ENCODE assay signal across 9 cellular contexts in the genomic region with DNA sequence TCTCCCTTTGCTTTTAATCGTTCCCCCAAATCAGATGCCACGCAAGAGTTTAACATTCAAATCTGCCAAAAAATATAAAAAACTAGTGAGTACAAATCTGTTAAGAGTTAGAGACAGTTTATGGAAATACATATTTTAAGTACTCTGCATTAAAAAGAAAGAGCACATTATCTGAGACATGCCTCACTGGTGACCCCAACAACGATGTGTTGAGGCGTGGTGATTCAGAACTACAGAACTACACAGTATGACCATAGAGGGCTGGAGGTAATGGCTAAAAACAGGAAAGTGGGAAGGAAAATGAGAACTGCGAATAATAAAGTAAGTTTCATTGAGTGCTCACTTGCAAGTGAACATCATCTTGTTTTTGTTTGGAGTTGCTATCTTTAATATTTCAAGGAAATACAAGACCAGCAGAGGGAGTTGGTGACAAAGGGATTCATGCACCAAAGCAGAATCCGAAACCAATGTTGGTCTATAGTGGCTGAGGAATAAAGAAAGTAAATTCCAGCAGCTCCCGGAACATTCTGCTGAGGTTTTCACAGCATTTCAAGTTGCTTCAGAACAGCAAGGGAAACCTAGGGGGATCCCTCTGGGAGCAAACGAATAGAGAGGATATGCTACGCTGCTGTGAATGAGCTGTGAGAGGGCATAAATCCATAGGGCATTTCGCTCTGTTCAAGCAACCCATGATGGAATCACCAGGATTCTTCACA.
DNase-seq lines count a peak whose midpoint lies in the region; ATAC-seq and TF ChIP-seq lines count a peak whose summit lies in the region.
"Had no signal": no experiment of that assay in that cellular context is flagged by ENCODE, and none has a peak within 500 bp of the region (broad histone marks: within the 10 kb centered on the region; RNA-seq: fewer than 3 reads in every experiment).

No MANE protein-coding gene starts in this region.

- ATAC-seq in HG03159 (IDR thresholded peaks at IDR 0.05; ENCODE audit: unreplicated experiment) (no peak), GM19395 (IDR thresholded peaks at IDR 0.05; ENCODE audit: unreplicated experiment) (no peak)

- H3K9me3 ChIP-seq in esophagus muscularis mucosa: no peaks in the 10 kb centered on the region
- no peaks in the 10 kb centered on the region for H3K9me3 ChIP-seq in effector memory CD4-positive, alpha-beta T cell (ENCODE audit: control insufficient read depth, low read length)

- H3K9me3 Mint-ChIP-seq in progenitor cell of endocrine pancreas (ENCODE audit: low read depth): no peaks in the 10 kb centered on the region
- no peaks in the 10 kb centered on the region for H3K9me3 Mint-ChIP-seq in activated naive CD4-positive, alpha-beta T cell treated with anti-CD3 and anti-CD28 coated beads for 36 hours
- H3K9me3 Mint-ChIP-seq: T-helper 1 cell treated with Interleukin-12 subunit alpha and Interleukin-12 subunit beta and Interleukin-4 antibody, amounts not matched to agents 30 μg/mL and 1 μg/mL, for 36 hours had no signal

- DNase-seq in DMS114 treated with DMSO at 0.1 percent for 48 hours (lab: John Stamatoyannopoulos, UW; ENCODE audit: unreplicated experiment) (peak; percentile 62), NCI-H460 (ENCODE audit: extremely low read depth, low read depth) (peak; percentile 23), esophagus muscularis mucosa (ENCODE audit: extremely low spot score) (no peak), progenitor cell of endocrine pancreas (ENCODE audit: low spot score, unreplicated experiment) (no peak)
- no peak for DNase-seq in activated naive CD4-positive, alpha-beta T cell treated with anti-CD3 and anti-CD28 coated beads for 36 hours
- DNase-seq in effector memory CD4-positive, alpha-beta T cell: no peak

- H3K4me3 ChIP-seq in esophagus muscularis mucosa: peak overlapping the region; percentile 13 to 40 (median 23)
- no peak overlapping the region for H3K4me3 ChIP-seq in effector memory CD4-positive, alpha-beta T cell (ENCODE audit: insufficient read depth, low read depth, low read length, poor library complexity, severe bottlenecking)

- H3K36me3 ChIP-seq in esophagus muscularis mucosa: no peaks in the 10 kb centered on the region
- no peaks in the 10 kb centered on the region for H3K36me3 ChIP-seq in effector memory CD4-positive, alpha-beta T cell (ENCODE audit: control insufficient read depth, insufficient read depth, low read length)

- H3K27me3 Mint-ChIP-seq in progenitor cell of endocrine pancreas: peaks cover 26% of the 10 kb centered on the region
- H3K27me3 Mint-ChIP-seq in activated naive CD4-positive, alpha-beta T cell treated with anti-CD3 and anti-CD28 coated beads for 36 hours (ENCODE audit: low read depth): peaks cover 4% of the 10 kb centered on the region

- TF ChIP-seq CTCF in esophagus muscularis mucosa (IDR thresholded peaks at IDR 0.05) (peak; percentile 31 to 47 (median 44)), progenitor cell of endocrine pancreas (IDR thresholded peaks at IDR 0.05; ENCODE audit: unreplicated experiment) (peak; percentile 40)

- TF ChIP-seq EP300 in esophagus muscularis mucosa (IDR thresholded peaks at IDR 0.05): no peak

- no peaks in the 10 kb centered on the region for H3K36me3 Mint-ChIP-seq in progenitor cell of endocrine pancreas (ENCODE audit: insufficient read depth)
- H3K36me3 Mint-ChIP-seq in activated naive CD4-positive, alpha-beta T cell treated with anti-CD3 and anti-CD28 coated beads for 36 hours (ENCODE audit: low read depth): no peaks in the 10 kb centered on the region

- H3K4me1 ChIP-seq in esophagus muscularis mucosa: no peaks in the 10 kb centered on the region
- H3K4me1 ChIP-seq in effector memory CD4-positive, alpha-beta T cell (ENCODE audit: control insufficient read depth, insufficient read depth, low read length, poor library complexity, severe bottlenecking): no peaks in the 10 kb centered on the region

- H3K27me3 ChIP-seq in esophagus muscularis mucosa: no peaks in the 10 kb centered on the region
- H3K27me3 ChIP-seq in effector memory CD4-positive, alpha-beta T cell (replicated peaks; ENCODE audit: control insufficient read depth, insufficient read depth, low read length, poor library complexity, severe bottlenecking): no peaks in the 10 kb centered on the region

- no peak overlapping the region for H3K4me3 Mint-ChIP-seq in progenitor cell of endocrine pancreas (ENCODE audit: low read depth)
- no peak overlapping the region for H3K4me3 Mint-ChIP-seq in activated naive CD4-positive, alpha-beta T cell treated with anti-CD3 and anti-CD28 coated beads for 36 hours
- H3K4me3 Mint-ChIP-seq: T-helper 1 cell treated with Interleukin-12 subunit alpha and Interleukin-12 subunit beta and Interleukin-4 antibody, amounts not matched to agents 30 μg/mL and 1 μg/mL, for 36 hours had no signal

- 62% methylated on average over 10 of the region's 10 CpGs for WGBS in esophagus muscularis mucosa

- CTCF ChIA-PET in activated naive CD4-positive, alpha-beta T cell treated with anti-CD3 and anti-CD28 coated beads for 36 hours (lab: Charles Lee): interaction anchor here (0.7 kb wide), 1 partner anchor 185 kb away, joined by 3 read pairs; no protein-coding TSS in a partner anchor

- no peak overlapping the region for H3K27ac Mint-ChIP-seq in progenitor cell of endocrine pancreas
- H3K27ac Mint-ChIP-seq in activated naive CD4-positive, alpha-beta T cell treated with anti-CD3 and anti-CD28 coated beads for 36 hours: no peak overlapping the region
- H3K27ac Mint-ChIP-seq: T-helper 1 cell treated with Interleukin-12 subunit alpha and Interleukin-12 subunit beta and Interleukin-4 antibody, amounts not matched to agents 30 μg/mL and 1 μg/mL, for 36 hours had no signal

- TF ChIP-seq POLR2A in esophagus muscularis mucosa (IDR thresholded peaks at IDR 0.05; ENCODE audit: low read depth): no peak

- no peaks in the 10 kb centered on the region for H3K4me1 Mint-ChIP-seq in progenitor cell of endocrine pancreas (ENCODE audit: low read depth)
- no peaks in the 10 kb centered on the region for H3K4me1 Mint-ChIP-seq in activated naive CD4-positive, alpha-beta T cell treated with anti-CD3 and anti-CD28 coated beads for 36 hours (ENCODE audit: low read depth)

- H3K27ac ChIP-seq in esophagus muscularis mucosa (replicated peaks in 1 of 4): no peak overlapping the region
- H3K27ac ChIP-seq in effector memory CD4-positive, alpha-beta T cell (ENCODE audit: insufficient read depth, low read length, poor library complexity, severe bottlenecking): no peak overlapping the region

- intact Hi-C loops in esophagus muscularis mucosa (cut with DNase I): loop anchor here (2.0 to 10.0 kb wide), 2 partner anchors 107 to 225 kb away; no protein-coding TSS in a partner anchor
- intact Hi-C loops in activated naive CD4-positive, alpha-beta T cell treated with anti-CD3 and anti-CD28 coated beads for 36 hours (cut with micrococcal nuclease): no loop called here

Comparison
In these comparisons a context has a peak if more than half of its experiments do, and no peak if none do; other contexts are left out.
1. DNase-seq: peak in DMS114 treated with DMSO at 0.1 percent for 48 hours (single experiment) and NCI-H460 (single experiment); none in esophagus muscularis mucosa (single experiment), progenitor cell of endocrine pancreas (single experiment), activated naive CD4-positive, alpha-beta T cell treated with anti-CD3 and anti-CD28 coated beads for 36 hours (single experiment) and effector memory CD4-positive, alpha-beta T cell (0 of 3).